8 cellular contexts compared by ENCODE assay signal in the genomic region with DNA sequence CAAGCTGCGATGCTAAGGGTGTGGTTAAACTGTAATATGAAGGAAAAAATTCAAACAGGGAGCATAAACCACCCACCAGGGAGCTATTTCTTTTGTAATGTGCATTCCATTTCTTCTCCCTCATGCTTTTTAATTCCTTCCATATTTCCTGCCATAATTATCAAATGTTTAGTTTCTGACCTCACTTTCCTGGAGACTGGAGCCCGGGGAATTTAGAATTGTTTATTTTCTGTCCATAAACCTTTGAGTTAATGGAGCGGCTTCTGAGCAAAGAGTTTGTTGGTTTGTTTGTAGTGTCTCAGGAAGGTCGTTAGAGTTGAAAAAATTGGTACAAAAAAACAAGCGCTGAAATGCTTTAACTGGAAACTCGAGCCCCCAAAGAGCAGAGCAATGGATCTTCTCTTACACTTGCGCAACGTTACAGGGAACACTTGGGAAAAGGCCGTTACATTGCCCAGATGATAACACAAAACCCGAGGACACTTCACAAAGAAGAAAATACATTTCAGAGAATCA. TPM values are rescaled to one million over a fixed set of nuclear protein-coding genes. Genes with fewer than 3 reads are reported as not detected.
DNase-seq lines count a peak whose midpoint lies in the region; ATAC-seq and TF ChIP-seq lines count a peak whose summit lies in the region.

No MANE protein-coding gene starts in this region.

- peak overlapping the region; percentile 50 to 67 (median 61) for H3K4me3 ChIP-seq in Peyer's patch
- H3K4me3 ChIP-seq in esophagus muscularis mucosa = peak overlapping the region; percentile 67 to 98 (median 91)
- peak overlapping the region; percentile 86 for H3K4me3 ChIP-seq in neural cell (ENCODE audit: low read length)

- H3K9me2 ChIP-seq in neural cell (ENCODE audit: insufficient read depth, low read length) = no peaks in the 10 kb centered on the region

- no peaks in the 10 kb centered on the region for H4K20me1 ChIP-seq in neural cell (ENCODE audit: insufficient read depth)

- H3K9me3 Mint-ChIP-seq in CD4-positive, alpha-beta T cell = peaks cover 3% of the 10 kb centered on the region

- intact Hi-C loops in CD4-positive, alpha-beta T cell (cut with DNase I, micrococcal nuclease) = no loop called here
- intact Hi-C loops in esophagus muscularis mucosa (cut with DNase I) = loop anchor here (2.0 to 10.0 kb wide), 3 partner anchors 29 to 105 kb away; no protein-coding TSS in a partner anchor

- no peak overlapping the region for H3K9ac ChIP-seq in neural cell (ENCODE audit: low read length)

- H3K27ac ChIP-seq in CD4-positive, alpha-beta T cell (ENCODE audit: low read depth, low read length) = no peak overlapping the region
- H3K27ac ChIP-seq in Peyer's patch = peak overlapping the region; percentile 71 to 96 (median 80)
- H3K27ac ChIP-seq in esophagus muscularis mucosa (replicated peaks in 1 of 4) = peak overlapping the region; percentile 93 to 100 (median 97)
- no peak overlapping the region for H3K27ac ChIP-seq in neural cell (ENCODE audit: low read length)

- H3K27me3 Mint-ChIP-seq in CD4-positive, alpha-beta T cell = peaks cover 77% of the 10 kb centered on the region

- H3K36me3 Mint-ChIP-seq in CD4-positive, alpha-beta T cell (ENCODE audit: low read depth) = no peaks in the 10 kb centered on the region

- TF ChIP-seq EP300 in esophagus muscularis mucosa (IDR thresholded peaks at IDR 0.05) (no peak), neural cell (conservative IDR thresholded peaks at IDR 0.05; ENCODE audit: poor library complexity, severe bottlenecking) (no peak)

- POLR2A ChIA-PET in CD4-positive, alpha-beta T cell (lab: Charles Lee) = no interaction called here

- ATAC-seq in CD4-positive, alpha-beta T cell (ENCODE audit: poor library complexity) = no peak
- ATAC-seq in HG03354 (IDR thresholded peaks at IDR 0.05; ENCODE audit: poor library complexity, severe bottlenecking, unreplicated experiment) = no peak

- no peak for TF ChIP-seq POLR2A in Peyer's patch (IDR thresholded peaks at IDR 0.05)
- TF ChIP-seq POLR2A in esophagus muscularis mucosa (IDR thresholded peaks at IDR 0.05; ENCODE audit: low read depth) = peak; percentile 18

- no peaks in the 10 kb centered on the region for H3K36me3 ChIP-seq in Peyer's patch
- H3K36me3 ChIP-seq in esophagus muscularis mucosa = peaks cover 0 to 14% (median 5%) of the 10 kb centered on the region in 4 donors
- no peaks in the 10 kb centered on the region for H3K36me3 ChIP-seq in neural cell (ENCODE audit: insufficient read depth, low read length)

- H3K4me1 ChIP-seq in Peyer's patch (peaks cover 0 to 7% (median 3%) of the 10 kb centered on the region in 4 donors), esophagus muscularis mucosa (peaks cover 41 to 58% (median 55%) of the 10 kb centered on the region in 4 donors)

- no peak for TF ChIP-seq RAD21 in neural cell (conservative IDR thresholded peaks at IDR 0.05)

- no peak overlapping the region for H2AFZ ChIP-seq in neural cell (ENCODE audit: low read depth, low read length)

- DNase-seq in CD4-positive, alpha-beta T cell = no peak
- DNase-seq in Peyer's patch (no peak), esophagus muscularis mucosa (ENCODE audit: extremely low spot score) (no peak), SW 1271 (lab: John Stamatoyannopoulos, UW) (no peak), germinal center (ENCODE audit: low spot score) (no peak), foreskin melanocyte (no peak)

- peaks cover 64% of the 10 kb centered on the region for H3K27me3 ChIP-seq in CD4-positive, alpha-beta T cell (ENCODE audit: control insufficient read depth, insufficient read depth, low read length)
- H3K27me3 ChIP-seq in Peyer's patch (no peaks in the 10 kb centered on the region), esophagus muscularis mucosa (no peaks in the 10 kb centered on the region), neural cell (ENCODE audit: insufficient read depth, low read depth, low read length) (peaks cover 25% of the 10 kb centered on the region)

- peak overlapping the region; percentile 32 for H3K4me3 Mint-ChIP-seq in CD4-positive, alpha-beta T cell

- no peak for TF ChIP-seq CTCF in CD4-positive, alpha-beta T cell (IDR thresholded peaks at IDR 0.05)
- TF ChIP-seq CTCF in Peyer's patch (IDR thresholded peaks at IDR 0.05) (no peak), esophagus muscularis mucosa (IDR thresholded peaks at IDR 0.05) (no peak), neural cell (IDR thresholded peaks at IDR 0.05; ENCODE audit: poor library complexity, severe bottlenecking) (no peak)

- CTCF ChIA-PET in CD4-positive, alpha-beta T cell (lab: Charles Lee) = no interaction called here

- no peaks in the 10 kb centered on the region for H3F3A ChIP-seq in neural cell (ENCODE audit: insufficient read depth, low read length, poor library complexity, severe bottlenecking)

- H3K9me3 ChIP-seq in CD4-positive, alpha-beta T cell (ENCODE audit: control insufficient read depth, low read length) = no peaks in the 10 kb centered on the region
- H3K9me3 ChIP-seq in Peyer's patch = no peaks in the 10 kb centered on the region
- no peaks in the 10 kb centered on the region for H3K9me3 ChIP-seq in esophagus muscularis mucosa
- H3K9me3 ChIP-seq in neural cell (ENCODE audit: low read length) = no peaks in the 10 kb centered on the region

- peaks cover 15% of the 10 kb centered on the region for H3K4me1 Mint-ChIP-seq in CD4-positive, alpha-beta T cell (ENCODE audit: low read depth)

- peaks cover 15% of the 10 kb centered on the region for H3K79me2 ChIP-seq in neural cell (replicated peaks; ENCODE audit: insufficient read depth, low read length)

- peak overlapping the region; percentile 79 for H3K4me2 ChIP-seq in neural cell (ENCODE audit: low read length)

- H3K27ac Mint-ChIP-seq in CD4-positive, alpha-beta T cell = no peak overlapping the region

- 3% methylated on average over 10 of the region's 10 CpGs for WGBS in esophagus muscularis mucosa

TF ChIP-seq in neural cell, 6 proteins besides CTCF, POLR2A, EP300 and RAD21:
- TF ChIP-seq EZH2 (IDR thresholded peaks at IDR 0.05; ENCODE audit: borderline replicate concordance, insufficient read depth, low read length, poor library complexity, severe bottlenecking) (no peak), TAF1 (IDR thresholded peaks at IDR 0.05; ENCODE audit: low read depth) (no peak), POLR2AphosphoS5 (IDR thresholded peaks at IDR 0.05) (no peak), SMC3 (conservative IDR thresholded peaks at IDR 0.05; ENCODE audit: poor library complexity) (no peak), MXI1 (conservative IDR thresholded peaks at IDR 0.05; ENCODE audit: poor library complexity, severe bottlenecking) (no peak)
- TF ChIP-seq, protein P1, sequence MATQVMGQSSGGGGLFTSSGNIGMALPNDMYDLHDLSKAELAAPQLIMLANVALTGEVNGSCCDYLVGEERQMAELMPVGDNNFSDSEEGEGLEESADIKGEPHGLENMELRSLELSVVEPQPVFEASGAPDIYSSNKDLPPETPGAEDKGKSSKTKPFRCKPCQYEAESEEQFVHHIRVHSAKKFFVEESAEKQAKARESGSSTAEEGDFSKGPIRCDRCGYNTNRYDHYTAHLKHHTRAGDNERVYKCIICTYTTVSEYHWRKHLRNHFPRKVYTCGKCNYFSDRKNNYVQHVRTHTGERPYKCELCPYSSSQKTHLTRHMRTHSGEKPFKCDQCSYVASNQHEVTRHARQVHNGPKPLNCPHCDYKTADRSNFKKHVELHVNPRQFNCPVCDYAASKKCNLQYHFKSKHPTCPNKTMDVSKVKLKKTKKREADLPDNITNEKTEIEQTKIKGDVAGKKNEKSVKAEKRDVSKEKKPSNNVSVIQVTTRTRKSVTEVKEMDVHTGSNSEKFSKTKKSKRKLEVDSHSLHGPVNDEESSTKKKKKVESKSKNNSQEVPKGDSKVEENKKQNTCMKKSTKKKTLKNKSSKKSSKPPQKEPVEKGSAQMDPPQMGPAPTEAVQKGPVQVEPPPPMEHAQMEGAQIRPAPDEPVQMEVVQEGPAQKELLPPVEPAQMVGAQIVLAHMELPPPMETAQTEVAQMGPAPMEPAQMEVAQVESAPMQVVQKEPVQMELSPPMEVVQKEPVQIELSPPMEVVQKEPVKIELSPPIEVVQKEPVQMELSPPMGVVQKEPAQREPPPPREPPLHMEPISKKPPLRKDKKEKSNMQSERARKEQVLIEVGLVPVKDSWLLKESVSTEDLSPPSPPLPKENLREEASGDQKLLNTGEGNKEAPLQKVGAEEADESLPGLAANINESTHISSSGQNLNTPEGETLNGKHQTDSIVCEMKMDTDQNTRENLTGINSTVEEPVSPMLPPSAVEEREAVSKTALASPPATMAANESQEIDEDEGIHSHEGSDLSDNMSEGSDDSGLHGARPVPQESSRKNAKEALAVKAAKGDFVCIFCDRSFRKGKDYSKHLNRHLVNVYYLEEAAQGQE (IDR thresholded peaks at IDR 0.05; ENCODE audit: borderline replicate concordance) = no peak
TF ChIP-seq in neural cell: peak in this region for 0.

RNA-seq across cellular contexts. Expression of a gene that starts 1.0 kb away (rescaled TPM):
- total RNA-seq in CD4-positive, alpha-beta T cell = under 1 TPM in 1 of 2 experiments, not detected in 1; 0.03 TPM
- 10 to 100 TPM; 22.2 to 84.2 (median 59.8) TPM for total RNA-seq in Peyer's patch
- 100 to 1,000 TPM; 409 to 701 (median 677) TPM for total RNA-seq in esophagus muscularis mucosa
- polyA plus RNA-seq in neural cell = 7.6 and 12.3 TPM in 2 replicates
- 6.8 and 8.5 TPM in 2 replicates for polyA minus RNA-seq in neural cell

Comparison
In these comparisons a context has a peak if more than half of its experiments do, and no peak if none do; other contexts are left out.
1. H3K27ac ChIP-seq: peak in Peyer's patch (4 of 4) and esophagus muscularis mucosa (4 of 4); none in CD4-positive, alpha-beta T cell (single experiment) and neural cell (single experiment).
2. RNA of a gene that starts 1.0 kb away (total RNA-seq): 409 to 701 TPM in esophagus muscularis mucosa and 22.2 to 84.2 TPM in Peyer's patch; 0.03 TPM in CD4-positive, alpha-beta T cell; every median in the first group is over 10 times any median in the second.
3. Peak in every context shown above with its lines, with median percentiles within 50 percentile points of each other: H3K4me3 ChIP-seq.